ENCODE assay signal across 8 cellular contexts in the genomic region with DNA sequence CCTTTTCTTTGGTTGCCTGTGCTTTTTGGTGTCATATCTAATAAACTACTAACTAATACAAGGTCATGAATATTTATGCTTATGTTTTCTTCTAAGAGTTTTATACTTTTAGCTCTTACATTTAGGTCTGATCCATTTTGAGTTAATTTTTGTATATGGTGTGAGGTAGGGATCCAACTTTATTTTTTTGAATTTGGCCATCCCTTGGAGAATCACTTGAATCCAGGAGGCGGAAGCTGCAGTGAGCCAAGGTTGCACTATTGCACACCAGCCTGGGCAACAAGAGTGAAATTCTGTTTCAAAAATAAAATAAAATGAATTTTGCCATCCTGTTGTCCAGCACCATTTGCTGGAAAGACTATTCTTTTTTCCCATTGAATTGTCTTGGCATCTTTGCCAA.
"Had no signal": no experiment of that assay in that cellular context is flagged by ENCODE, and none has a peak within 500 bp of the region (broad histone marks: within the 10 kb centered on the region; RNA-seq: fewer than 3 reads in every experiment).

No MANE protein-coding gene starts in this region.

- FAIRE-seq: G401.6, GM12878, GM12891, GM12892, GM18507, GM19239 had no signal

- ATAC-seq: GM12878 had no signal

- H3K4me3 ChIP-seq: GM12878 had no signal

- DNase-seq: GDM1, GF-D8 had no signal
